ENCODE assay signal across 20 cellular contexts in the genomic region with DNA sequence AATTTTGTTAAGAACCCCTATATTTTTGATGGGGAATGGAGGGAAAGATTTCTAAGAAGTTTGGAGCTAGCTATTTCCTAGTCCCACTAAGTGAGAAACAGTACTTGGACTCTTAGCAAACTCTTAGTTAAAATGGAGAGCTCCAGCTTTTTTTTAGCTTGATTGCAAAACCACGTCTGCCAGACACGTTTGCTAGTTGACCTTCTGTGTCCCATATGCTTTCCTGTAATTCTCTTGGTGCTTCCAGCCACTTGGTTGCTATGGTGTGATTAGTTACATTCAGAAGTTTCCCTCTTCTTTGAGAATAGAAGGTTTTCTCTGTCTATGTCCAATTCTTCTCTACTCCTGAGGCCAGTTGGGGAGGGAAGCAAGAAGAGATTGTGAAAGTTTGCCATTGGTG.
DNase-seq lines count a peak whose midpoint lies in the region; ATAC-seq lines count a peak whose summit lies in the region.
"Had no signal": no experiment of that assay in that cellular context is flagged by ENCODE, and none has a peak within 500 bp of the region (broad histone marks: within the 10 kb centered on the region; RNA-seq: fewer than 3 reads in every experiment).

No MANE protein-coding gene starts in this region.

- H3K4me3 ChIP-seq in mesenchymal stem cell (ENCODE audit: insufficient read depth in 1 of 2, low read depth in 1 of 2, low read length in 2 of 2), result no peak overlapping the region

- no peak overlapping the region for H2BK5ac ChIP-seq in mesenchymal stem cell (ENCODE audit: low read depth, low read length, poor library complexity, severe bottlenecking)

- no peaks in the 10 kb centered on the region for H3K9me3 ChIP-seq in mesenchymal stem cell (ENCODE audit: control insufficient read depth, low read length)

- no peaks in the 10 kb centered on the region for H3K36me3 ChIP-seq in mesenchymal stem cell (ENCODE audit: control insufficient read depth in 1 of 2, insufficient read depth in 2 of 2, low read depth in 1 of 2, low read length in 2 of 2)

- H3K14ac ChIP-seq in mesenchymal stem cell (ENCODE audit: low read length in 2 of 2), result no peak overlapping the region

- no peak overlapping the region for H2BK12ac ChIP-seq in mesenchymal stem cell (ENCODE audit: low read length in 2 of 2)

- no peak overlapping the region for H3K4ac ChIP-seq in mesenchymal stem cell (ENCODE audit: low read depth in 1 of 2, low read length in 2 of 2)

- no peak overlapping the region for H2BK15ac ChIP-seq in mesenchymal stem cell (ENCODE audit: low read depth, poor library complexity, severe bottlenecking)

- no peaks in the 10 kb centered on the region for H3K79me1 ChIP-seq in mesenchymal stem cell (replicated peaks; ENCODE audit: low read length, poor library complexity, severe bottlenecking)

- H3K9ac ChIP-seq in mesenchymal stem cell (ENCODE audit: low read length), result no peak overlapping the region

- H3K27me3 ChIP-seq in mesenchymal stem cell (ENCODE audit: control insufficient read depth in 1 of 2, insufficient read depth in 1 of 2, low read length in 2 of 2), result no peaks in the 10 kb centered on the region

- no peak overlapping the region for H3K27ac ChIP-seq in mesenchymal stem cell (ENCODE audit: low read length, poor library complexity, severe bottlenecking)
- H3K27ac ChIP-seq: C4-2B had no signal

- H2AK5ac ChIP-seq in mesenchymal stem cell (ENCODE audit: low read length, severe bottlenecking), result no peak overlapping the region

- no peak overlapping the region for H4K91ac ChIP-seq in mesenchymal stem cell (ENCODE audit: low read length)

- 28% methylated on average over 2 of the region's 2 CpGs for WGBS in mesenchymal stem cell

- no peak for ATAC-seq in GM21528 (IDR thresholded peaks at IDR 0.05; ENCODE audit: low FRiP score, unreplicated experiment)

- H3K4me1 ChIP-seq in mesenchymal stem cell (ENCODE audit: control insufficient read depth, insufficient read depth, low read depth, low read length), result no peaks in the 10 kb centered on the region

- DNase-seq in GM04504 (ENCODE audit: low read depth) (peak; percentile 23), amniotic epithelial cell (ENCODE audit: low read depth) (peak; percentile 44), fibroblast of peridontal ligament (ENCODE audit: extremely low read depth) (peak; percentile 41), mesenchymal stem cell (peak; percentile 53), globus pallidus (ENCODE audit: low spot score) (no peak), islet precursor cell (no peak), putamen (ENCODE audit: low spot score) (no peak)
- DNase-seq: AML-193, DMS79, GOT3, KBM-7, NCI-H1105 treated with DMSO at 0.1 percent for 48 hours, NCI-H1694, NCI-H2107, NCI-H510A treated with DMSO at 0.1 percent for 48 hours, NCI-H82, RPMI8226, SHP77 treated with DMSO at 0.1 percent for 48 hours had no signal

- H4K8ac ChIP-seq in mesenchymal stem cell (ENCODE audit: low read length), result no peak overlapping the region

- no peak overlapping the region for H3K4me2 ChIP-seq in mesenchymal stem cell (ENCODE audit: low read length, poor library complexity, severe bottlenecking)

- H3K18ac ChIP-seq in mesenchymal stem cell (ENCODE audit: low read depth in 1 of 2, low read length in 2 of 2), result no peak overlapping the region

- H2BK120ac ChIP-seq in mesenchymal stem cell (ENCODE audit: low read depth, low read length), result no peak overlapping the region

- H3K23ac ChIP-seq in mesenchymal stem cell (ENCODE audit: low read length in 2 of 2), result no peak overlapping the region

- H2AFZ ChIP-seq in mesenchymal stem cell (ENCODE audit: low read depth, low read length), result no peak overlapping the region

Comparison
In these comparisons a context has a peak if more than half of its experiments do, and no peak if none do; other contexts are left out.
1. DNase-seq: peak in GM04504 (single experiment), amniotic epithelial cell (single experiment), fibroblast of peridontal ligament (single experiment) and mesenchymal stem cell (single experiment); none in globus pallidus (single experiment), islet precursor cell (single experiment) and putamen (single experiment).